19 cellular contexts compared by ENCODE assay signal in the genomic region with DNA sequence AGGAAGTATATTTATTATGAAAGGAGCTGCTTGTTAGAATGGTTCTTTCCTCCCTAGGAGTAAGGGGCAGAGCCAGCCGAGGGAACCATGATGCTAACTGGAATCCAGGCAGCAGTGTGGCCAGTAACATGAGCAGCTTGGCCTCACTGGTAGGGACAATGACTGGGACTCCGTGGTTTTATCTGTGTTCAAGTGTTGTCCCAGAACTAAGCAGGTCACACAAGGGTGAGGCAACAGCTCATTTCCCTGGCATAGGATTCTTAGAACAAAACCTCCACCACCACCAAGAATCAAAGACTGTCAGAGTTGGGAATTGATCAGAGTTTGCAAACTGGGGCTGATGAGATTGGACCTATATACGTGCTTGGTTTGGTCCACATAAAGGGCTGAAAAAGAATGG.
DNase-seq lines count a peak whose midpoint lies in the region; ATAC-seq and TF ChIP-seq lines count a peak whose summit lies in the region.
"Had no signal": no experiment of that assay in that cellular context is flagged by ENCODE, and none has a peak within 500 bp of the region (broad histone marks: within the 10 kb centered on the region; RNA-seq: fewer than 3 reads in every experiment).

No MANE protein-coding gene starts in this region.

- H3K4me1 ChIP-seq in right atrium auricular region, result no peaks in the 10 kb centered on the region
- peaks cover 4 to 16% of the 10 kb centered on the region in 2 donors for H3K4me1 ChIP-seq in neuronal stem cell (ENCODE audit: control insufficient read depth in 2 of 2, insufficient read depth in 1 of 2, low read depth in 1 of 2, low read length in 2 of 2)
- H3K4me1 ChIP-seq in tibial artery, result no peaks in the 10 kb centered on the region
- H3K4me1 ChIP-seq: Peyer's patch had no signal

- no peaks in the 10 kb centered on the region for H3K36me3 ChIP-seq in right atrium auricular region
- no peaks in the 10 kb centered on the region for H3K36me3 ChIP-seq in neuronal stem cell (replicated peaks in 1 of 2; ENCODE audit: control insufficient read depth in 2 of 2, insufficient read depth in 2 of 2, low read length in 2 of 2)
- H3K36me3 ChIP-seq in tibial artery, result no peaks in the 10 kb centered on the region
- H3K36me3 ChIP-seq: MG63, Peyer's patch had no signal

- TF ChIP-seq CTCF in right atrium auricular region (IDR thresholded peaks at IDR 0.05) (no peak), tibial artery (IDR thresholded peaks at IDR 0.05) (no peak)

- no peak overlapping the region for H2BK15ac ChIP-seq in neuronal stem cell (ENCODE audit: low read length)

- H2AFZ ChIP-seq in neuronal stem cell (ENCODE audit: low read length), result peak overlapping the region; percentile 21

- no peak overlapping the region for H4K91ac ChIP-seq in neuronal stem cell (ENCODE audit: low read depth, low read length, poor library complexity)

- no peak overlapping the region for H2BK12ac ChIP-seq in neuronal stem cell (ENCODE audit: low read length)

- no peak overlapping the region for H3K23ac ChIP-seq in neuronal stem cell (ENCODE audit: low read depth, low read length, poor library complexity)

- H3K27ac ChIP-seq in right atrium auricular region (no peak overlapping the region), neuronal stem cell (replicated peaks; ENCODE audit: low read length) (no peak overlapping the region), tibial artery (no peak overlapping the region)
- H3K27ac ChIP-seq: Peyer's patch had no signal

- no CpG with 5 or more reads among the region's 3 CpGs for WGBS in neuronal stem cell (ENCODE audit: extremely low coverage in 2 of 2, insufficient read length in 2 of 2, insufficient replicate concordance in 1 of 2), 2 donors

- H3K4me2 ChIP-seq in neuronal stem cell (ENCODE audit: insufficient read depth, low read length, poor library complexity, severe bottlenecking), result no peak overlapping the region

- H2AK5ac ChIP-seq in neuronal stem cell (ENCODE audit: low read depth, low read length), result no peak overlapping the region

- H3K9ac ChIP-seq in neuronal stem cell (ENCODE audit: low read depth, low read length, poor library complexity), result no peak overlapping the region

- H3K14ac ChIP-seq in neuronal stem cell (ENCODE audit: low read length), result no peak overlapping the region

- H3K9me3 ChIP-seq in right atrium auricular region (no peaks in the 10 kb centered on the region), neuronal stem cell (replicated peaks in 1 of 2; ENCODE audit: control insufficient read depth in 2 of 2, insufficient read depth in 1 of 2, low read depth in 1 of 2, low read length in 2 of 2) (no peaks in the 10 kb centered on the region), tibial artery (no peaks in the 10 kb centered on the region)
- H3K9me3 ChIP-seq: MG63, Peyer's patch had no signal

- DNase-seq in Right ventricle myocardium superior, result no peak
- DNase-seq in right atrium auricular region (ENCODE audit: low spot score), result no peak
- DNase-seq in NCI-H2029 (lab: John Stamatoyannopoulos, UW), result peak; percentile 19
- peak; percentile 52 for DNase-seq in NCI-H748 treated with DMSO at 0.1 percent for 48 hours (lab: John Stamatoyannopoulos, UW)
- no peak for DNase-seq in neuronal stem cell (ENCODE audit: low spot score)
- DNase-seq in NCI-H1105 treated with DMSO at 0.1 percent for 48 hours (lab: John Stamatoyannopoulos, UW), result no peak
- DNase-seq in tibial artery, result no peak
- DNase-seq: ACHN; C1 segment of cervical spinal cord; DMS 273 treated with DMSO at 0.1 percent for 48 hours; EL; Kasumi-1; MG63; NCI-H1048; NCI-H1694; NK-92 treated with Interleukin-12 subunit alpha and Interleukin-12 subunit beta, amount 100 ng/mL, for 24 hours; Peyer's patch had no signal

- no peak overlapping the region for H2BK120ac ChIP-seq in neuronal stem cell (ENCODE audit: low read depth, low read length)

- H3K79me1 ChIP-seq in neuronal stem cell (ENCODE audit: low read depth, low read length), result no peaks in the 10 kb centered on the region

- no peak overlapping the region for H3K4ac ChIP-seq in neuronal stem cell (ENCODE audit: low read length)

- H3K18ac ChIP-seq in neuronal stem cell (ENCODE audit: low read length), result no peak overlapping the region

- intact Hi-C loops in Right ventricle myocardium superior (cut with DNase I), result no loop called here
- intact Hi-C loops in tibial artery (cut with DNase I; ENCODE audit: low total_unique reads), result no loop called here

- no peak overlapping the region for H3K4me3 ChIP-seq in right atrium auricular region
- H3K4me3 ChIP-seq in neuronal stem cell (ENCODE audit: low read length in 2 of 2), result no peak overlapping the region
- H3K4me3 ChIP-seq in tibial artery, result no peak overlapping the region
- H3K4me3 ChIP-seq: GM12878, MG63, Peyer's patch had no signal

- no peak overlapping the region for H2BK5ac ChIP-seq in neuronal stem cell (ENCODE audit: low read length)

- H4K8ac ChIP-seq in neuronal stem cell (ENCODE audit: low read depth, low read length), result no peak overlapping the region

- no peaks in the 10 kb centered on the region for H3K27me3 ChIP-seq in right atrium auricular region
- peaks cover 0 to 2% (median 0%) of the 10 kb centered on the region in 3 experiments for H3K27me3 ChIP-seq in neuronal stem cell (ENCODE audit: control insufficient read depth in 3 of 3, insufficient read depth in 3 of 3, low read depth in 1 of 3, low read length in 3 of 3)
- H3K27me3 ChIP-seq in tibial artery, result no peaks in the 10 kb centered on the region
- H3K27me3 ChIP-seq: MG63, Peyer's patch had no signal

- ATAC-seq in Right ventricle myocardium superior (ENCODE audit: poor library complexity) (peak; percentile 83), GM19351 (IDR thresholded peaks at IDR 0.05; ENCODE audit: unreplicated experiment) (no peak)
- ATAC-seq: GM12878 had no signal

Comparison
In these comparisons a context has a peak if more than half of its experiments do, and no peak if none do; other contexts are left out.
1. DNase-seq: peak in NCI-H2029 (single experiment) and NCI-H748 treated with DMSO at 0.1 percent for 48 hours (single experiment); none in Right ventricle myocardium superior (single experiment), right atrium auricular region (single experiment), neuronal stem cell (single experiment), NCI-H1105 treated with DMSO at 0.1 percent for 48 hours (single experiment) and tibial artery (0 of 2).